In genomic region chr5:158639876-158640570, GRCh38 we compare ENCODE assay signal across 1 cellular context.
TF ChIP-seq lines count a peak whose summit lies in the region.

No MANE protein-coding gene starts in this region.

TF ChIP-seq in IMR-90, 13 proteins besides CTCF, POLR2A, EP300 and RAD21:
- TF ChIP-seq ELK1 (IDR thresholded peaks at IDR 0.05; ENCODE audit: borderline replicate concordance, low read depth, low read length) (no peak), NFE2L2 (IDR thresholded peaks at IDR 0.05; ENCODE audit: low read depth, low read length) (no peak), RFX5 (IDR thresholded peaks at IDR 0.05; ENCODE audit: low read depth, low read length) (no peak), USF2 (IDR thresholded peaks at IDR 0.05; ENCODE audit: low read depth, low read length) (no peak), MAFK (IDR thresholded peaks at IDR 0.05; ENCODE audit: low read depth, low read length) (no peak), SMC3 (IDR thresholded peaks at IDR 0.05; ENCODE audit: low read depth, low read length) (no peak), MAZ (IDR thresholded peaks at IDR 0.05; ENCODE audit: borderline replicate concordance, low read depth, low read length) (no peak), CEBPB (IDR thresholded peaks at IDR 0.05; ENCODE audit: low read depth, low read length) (no peak), BHLHE40 (IDR thresholded peaks at IDR 0.05; ENCODE audit: low read depth, low read length) (no peak), FOS (IDR thresholded peaks at IDR 0.05; ENCODE audit: low read depth, low read length) (no peak), RCOR1 (IDR thresholded peaks at IDR 0.05; ENCODE audit: insufficient replicate concordance, low read length) (no peak), MXI1 (IDR thresholded peaks at IDR 0.05; ENCODE audit: borderline replicate concordance, low read depth, low read length) (no peak), CHD1 (IDR thresholded peaks at IDR 0.05; ENCODE audit: low read depth, low read length) (no peak)
